Comparison of ENCODE assay signal across 27 cellular contexts in the genomic region with DNA sequence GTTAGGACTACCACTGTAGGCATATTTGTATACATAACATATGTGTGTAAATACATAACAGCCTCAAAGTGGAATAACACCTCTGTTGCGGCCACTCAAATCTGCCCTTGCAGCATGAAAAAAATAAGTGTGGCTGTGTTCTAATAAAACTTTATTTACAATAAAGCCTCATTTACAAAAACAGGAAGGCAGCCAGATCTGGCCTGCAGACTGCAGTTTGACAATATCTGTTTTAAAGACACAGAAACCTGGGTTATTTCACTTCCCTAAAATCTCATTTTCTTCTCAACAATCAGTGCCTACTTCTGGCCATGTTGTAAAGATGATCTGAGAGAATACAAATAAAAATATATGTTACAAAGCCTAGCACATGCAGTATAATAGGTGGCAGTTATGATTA. TPM values are rescaled to one million over a fixed set of nuclear protein-coding genes. Genes with fewer than 3 reads are reported as not detected.
DNase-seq lines count a peak whose midpoint lies in the region; ATAC-seq, FAIRE-seq and TF ChIP-seq lines count a peak whose summit lies in the region.
"Had no signal": no experiment of that assay in that cellular context is flagged by ENCODE, and none has a peak within 500 bp of the region (broad histone marks: within the 10 kb centered on the region; RNA-seq: fewer than 3 reads in every experiment).

No MANE protein-coding gene starts in this region.

- no peaks in the 10 kb centered on the region for H3K4me1 ChIP-seq in K562 (replicated peaks in 1 of 2; ENCODE audit: control insufficient read depth in 2 of 2, insufficient read depth in 2 of 2, low read length in 2 of 2)
- H3K4me1 ChIP-seq: Caco-2, sigmoid colon, uterus had no signal

- BruUV-seq in K562 (replicated peaks; lab: Mats Ljungman, UMichigan): no TSS peak

- H3K36me3 Mint-ChIP-seq in activated CD8-positive, alpha-beta T cell treated with anti-CD3 and anti-CD28 coated beads for 36 hours (ENCODE audit: low read depth): peaks cover 34% of the 10 kb centered on the region

- H3K27ac Mint-ChIP-seq in activated CD8-positive, alpha-beta T cell treated with anti-CD3 and anti-CD28 coated beads for 36 hours: no peak overlapping the region
- H3K27ac Mint-ChIP-seq: activated CD4-positive, alpha-beta T cell treated with anti-CD3 and anti-CD28 coated beads for 36 hours; natural killer cell had no signal

- H3K27me3 ChIP-seq in K562 (ENCODE audit: control insufficient read depth in 2 of 2, insufficient read depth in 2 of 2, low read length in 2 of 2): no peaks in the 10 kb centered on the region
- H3K27me3 ChIP-seq: cardiac muscle cell, dorsolateral prefrontal cortex, pancreas, sigmoid colon, uterus had no signal

- intact Hi-C loops in K562 (cut with micrococcal nuclease) (no loop called here), posterior vena cava (cut with DNase I) (no loop called here)
- intact Hi-C loops in activated CD8-positive, alpha-beta T cell treated with anti-CD3 and anti-CD28 coated beads for 36 hours (cut with micrococcal nuclease): no loop called here

- H3K36me3 ChIP-seq in K562 (ENCODE audit: control insufficient read depth, insufficient read depth, low read length): peaks cover 70% of the 10 kb centered on the region
- H3K36me3 ChIP-seq: uterus had no signal

- no peaks in the 10 kb centered on the region for H3K9me3 ChIP-seq in K562 (replicated peaks; ENCODE audit: control insufficient read depth, insufficient read depth, low read depth, low read length)
- H3K9me3 ChIP-seq: Caco-2, pancreas, sigmoid colon, SK-N-SH, uterus had no signal

- TF ChIP-seq EP300 in K562 (IDR thresholded peaks at IDR 0.05; ENCODE audit: low read length): no peak

- DNase-seq in GM12892 (ENCODE audit: insufficient read length) (no peak), MV-4-11 (lab: John Stamatoyannopoulos, UW) (peak; percentile 80), K562 (ENCODE audit: extremely low read depth in 1 of 4, low spot score in 3 of 4) (no peak), posterior vena cava (ENCODE audit: low spot score) (no peak)
- no peak for DNase-seq in activated CD4-positive, alpha-beta T cell treated with anti-CD3 and anti-CD28 coated beads, Interleukin-2, amount 50 U/mL, for 4 hours
- DNase-seq in activated CD8-positive, alpha-beta T cell treated with anti-CD3 and anti-CD28 coated beads for 36 hours: no peak
- DNase-seq: activated CD4-positive, alpha-beta T cell treated with anti-CD3 and anti-CD28 coated beads for 36 hours; activated gamma-delta T cell; Caco-2; dorsolateral prefrontal cortex; foreskin melanocyte; mesenchymal stem cell; natural killer cell; NCI-H2081; NCI-H524; pancreas; PC-9; sigmoid colon; SK-N-SH; T-helper 9 cell; uterus had no signal

- no peak overlapping the region for H3K4me3 ChIP-seq in K562
- H3K4me3 ChIP-seq: cardiac muscle cell, dorsolateral prefrontal cortex, pancreas, PC-9, sigmoid colon, uterus had no signal

- H3K4me3 Mint-ChIP-seq in activated CD8-positive, alpha-beta T cell treated with anti-CD3 and anti-CD28 coated beads for 36 hours: no peak overlapping the region
- H3K4me3 Mint-ChIP-seq: activated CD4-positive, alpha-beta T cell treated with anti-CD3 and anti-CD28 coated beads for 36 hours; natural killer cell had no signal

- ATAC-seq in GM21529 (IDR thresholded peaks at IDR 0.05; ENCODE audit: unreplicated experiment) (peak; percentile 74), K562 (no peak), HG02763 (IDR thresholded peaks at IDR 0.05; ENCODE audit: unreplicated experiment) (no peak)
- ATAC-seq in activated CD8-positive, alpha-beta T cell treated with anti-CD3 and anti-CD28 coated beads for 36 hours: no peak
- ATAC-seq: activated CD4-positive, alpha-beta T cell treated with anti-CD3 and anti-CD28 coated beads for 36 hours; natural killer cell; pancreas had no signal

- in situ Hi-C loops in K562 (cut with MboI): no loop called here

- H3K9ac ChIP-seq in K562 (ENCODE audit: insufficient read depth in 1 of 2, low read depth in 2 of 2, low read length in 2 of 2): no peak overlapping the region
- H3K9ac ChIP-seq: SK-N-SH had no signal

- CTCF ChIA-PET in K562 (lab: Yijun Ruan, JAX; ENCODE audit: low intra/inter-chr PET ratio): no interaction called here
- CTCF ChIA-PET in activated CD8-positive, alpha-beta T cell treated with anti-CD3 and anti-CD28 coated beads for 36 hours (lab: Charles Lee): interaction anchor here (1.0 to 1.6 kb wide), 2 partner anchors 9 to 172 kb away, joined by 3 to 7 read pairs; no protein-coding TSS in a partner anchor

- no peak for TF ChIP-seq CTCF in K562 (IDR thresholded peaks at IDR 0.05 in 2 of 3, conservative IDR thresholded peaks at IDR 0.05 in 1 of 3; ENCODE audit: insufficient read depth in 2 of 3, low read depth in 1 of 3, low read length in 3 of 3)
- no peak for TF ChIP-seq CTCF in activated CD8-positive, alpha-beta T cell treated with anti-CD3 and anti-CD28 coated beads for 36 hours (IDR thresholded peaks at IDR 0.05)

- H3K9me3 Mint-ChIP-seq in activated CD8-positive, alpha-beta T cell treated with anti-CD3 and anti-CD28 coated beads for 36 hours: no peaks in the 10 kb centered on the region
- H3K9me3 Mint-ChIP-seq: natural killer cell had no signal

- no peaks in the 10 kb centered on the region for H3K4me1 Mint-ChIP-seq in activated CD8-positive, alpha-beta T cell treated with anti-CD3 and anti-CD28 coated beads for 36 hours (ENCODE audit: low read depth)
- H3K4me1 Mint-ChIP-seq: activated CD4-positive, alpha-beta T cell treated with anti-CD3 and anti-CD28 coated beads for 36 hours; natural killer cell had no signal

- no peak for TF ChIP-seq RAD21 in K562 (CRISPR knock-in tag; conservative IDR thresholded peaks at IDR 0.05 in 1 of 2, IDR thresholded peaks at IDR 0.05 in 1 of 2)

- 100% methylated on average over 1 of the region's 1 CpG for WGBS in K562 (ENCODE audit: insufficient coverage, low coverage, missing lambda C conversion rate)

- FAIRE-seq in GM12892 (lab: Jason Lieb, UNC) (peak; percentile 74), K562 (lab: Jason Lieb, UNC) (no peak)
- FAIRE-seq: HTR-8/SVneo, pancreas had no signal

- H3K4me2 ChIP-seq in K562 (ENCODE audit: insufficient read depth, low read length): no peak overlapping the region
- H3K4me2 ChIP-seq: PC-9, SK-N-SH had no signal

- no peak overlapping the region for H2AFZ ChIP-seq in K562 (ENCODE audit: low read depth, low read length)
- H2AFZ ChIP-seq: PC-9 had no signal

- no peaks in the 10 kb centered on the region for H3K79me2 ChIP-seq in K562 (ENCODE audit: control insufficient read depth, insufficient read depth, low read length)

- no peaks in the 10 kb centered on the region for H4K20me1 ChIP-seq in K562 (replicated peaks; ENCODE audit: control insufficient read depth, insufficient read depth, low read length)

- no peak for TF ChIP-seq POLR2A in GM12892 (IDR thresholded peaks at IDR 0.05; ENCODE audit: low read depth, low read length)
- no peak for TF ChIP-seq POLR2A in K562 (conservative IDR thresholded peaks at IDR 0.05)

- POLR2A ChIA-PET in K562 (lab: Yijun Ruan, JAX): no interaction called here
- POLR2A ChIA-PET in activated CD8-positive, alpha-beta T cell treated with anti-CD3 and anti-CD28 coated beads for 36 hours (lab: Charles Lee): no interaction called here

- H3K9me1 ChIP-seq in K562 (ENCODE audit: control insufficient read depth, insufficient read depth, low read length): no peaks in the 10 kb centered on the region

- no peak overlapping the region for H3K27ac ChIP-seq in K562 (ENCODE audit: extremely low read depth, low read depth, low read length)
- H3K27ac ChIP-seq: cardiac muscle cell, dorsolateral prefrontal cortex, pancreas, PC-9, sigmoid colon, uterus had no signal

- no peaks in the 10 kb centered on the region for H3K27me3 Mint-ChIP-seq in activated CD8-positive, alpha-beta T cell treated with anti-CD3 and anti-CD28 coated beads for 36 hours
- H3K27me3 Mint-ChIP-seq: activated CD4-positive, alpha-beta T cell treated with anti-CD3 and anti-CD28 coated beads for 36 hours had no signal

TF ChIP-seq in K562, 482 proteins besides CTCF, POLR2A, EP300 and RAD21 (continues in another document):
- no peak for TF ChIP-seq ZFP36 (IDR thresholded peaks at IDR 0.05; ENCODE audit: low read depth, low read length, partially characterized antibody)

RNA-seq across cellular contexts. Expression of a gene that starts 53.9 kb away (rescaled TPM):
- not detected for polyA plus RNA-seq in GM12892 (2012; ENCODE audit: missing spikeins)
- total RNA-seq in K562 (2011; cell fraction: chromatin; rRNA removed; ENCODE audit: low replicate concordance): not detected in 2 replicates
- total RNA-seq in K562 (2011; cell fraction: nucleolus; rRNA removed): not detected in 2 replicates
- not detected in 2 replicates for total RNA-seq in K562 (2011; cell fraction: nucleoplasm; rRNA removed)
- total RNA-seq in K562 (2014; rRNA removed): not detected in 2 replicates
- total RNA-seq in K562 (2014; rRNA removed; fragmentation: Illumina TruSeq; extraction: Trizol): not detected in 2 replicates
- total RNA-seq in K562 (2015; rRNA removed; fragmentation: Illumina TruSeq; extraction: Trizol): not detected in 2 replicates
- 0.04 and 0.16 TPM in 2 replicates for total RNA-seq in K562 (2021)
- not detected in 2 replicates for polyA plus RNA-seq in K562 (2011; rRNA removed)
- not detected in 2 replicates for polyA plus RNA-seq in K562 (2011; cell fraction: cytosol; rRNA removed)
- polyA plus RNA-seq in K562 (2011; cell fraction: nucleus; rRNA removed): not detected in 2 replicates
- polyA plus RNA-seq in K562 (2012): not detected in 2 replicates
- polyA plus RNA-seq in K562 (2014; fragmentation: Illumina TruSeq; extraction: Trizol): not detected in 2 replicates
- polyA plus RNA-seq in K562 (2014; fragmentation: Nextera tagmentation; extraction: Ambion mirVana): not detected
- polyA plus RNA-seq in K562 (2014; rRNA removed): not detected in 2 replicates
- polyA minus RNA-seq in K562 (2011; rRNA and poly(A)+ RNA removed): not detected in 2 replicates
- polyA minus RNA-seq in K562 (2011; cell fraction: cytosol; rRNA and poly(A)+ RNA removed): not detected in 2 replicates
- not detected in 2 replicates for polyA minus RNA-seq in K562 (2011; cell fraction: nucleus; rRNA and poly(A)+ RNA removed)
- 1 to 10 TPM in 1 of 2 donors, under 1 TPM in 1; 0.38 to 1.0 TPM for total RNA-seq in posterior vena cava
- total RNA-seq in activated CD8-positive, alpha-beta T cell treated with anti-CD3 and anti-CD28 coated beads for 36 hours: 10 to 100 TPM; 14.8 to 17.9 TPM
- total RNA-seq: cardiac muscle cell, epithelial cell of proximal tubule, M059J, PC-9 had no signal
- polyA plus RNA-seq: cardiac muscle cell had no signal

Comparison
In these comparisons a context has a peak if more than half of its experiments do, and no peak if none do; other contexts are left out.
1. RNA of a gene that starts 53.9 kb away (total RNA-seq): 14.8 to 17.9 TPM in activated CD8-positive, alpha-beta T cell treated with anti-CD3 and anti-CD28 coated beads for 36 hours; 0.38 to 1.0 TPM in posterior vena cava and 0.04 to 0.16 TPM in K562; every median in the first group is over 4 times any median in the second.